In genomic region chr1:85289207-85289847, GRCh38 we compare ENCODE assay signal across 8 cellular contexts.
DNase-seq lines count a peak whose midpoint lies in the region; ATAC-seq and TF ChIP-seq lines count a peak whose summit lies in the region.

No MANE protein-coding gene starts in this region.

- DNase-seq in AG20443 (ENCODE audit: low spot score) (peak; percentile 79), RWPE1 (ENCODE audit: low spot score) (peak; percentile 90), foreskin fibroblast (peak; percentile 88 to 94), NCI-H1105 (lab: John Stamatoyannopoulos, UW) (no peak), GF-D8 (lab: John Stamatoyannopoulos, UW) (no peak), NCI-H774 (lab: John Stamatoyannopoulos, UW) (no peak)

- H3K27ac ChIP-seq in RWPE1, result peak overlapping the region; percentile 82

- TF ChIP-seq CTCF in RWPE1 (conservative IDR thresholded peaks at IDR 0.05; ENCODE audit: low read depth) (no peak), foreskin fibroblast (IDR thresholded peaks at IDR 0.05; ENCODE audit: low read depth, low read length) (no peak)

- CTCF ChIA-PET in RWPE1 (lab: Yijun Ruan, JAX), result no interaction called here

- H3K4me3 ChIP-seq in foreskin fibroblast (ENCODE audit: low read depth in 1 of 2, low read length in 2 of 2), result no peak overlapping the region

- peak; percentile 28 for ATAC-seq in GM21717 (IDR thresholded peaks at IDR 0.05; ENCODE audit: unreplicated experiment)
- ATAC-seq in HG02763 (IDR thresholded peaks at IDR 0.05; ENCODE audit: unreplicated experiment), result no peak

- POLR2A ChIA-PET in RWPE1 (lab: Yijun Ruan, JAX; ENCODE audit: low non-redundant PET), result interaction anchor here (1.0 kb wide), 1 partner anchor 13 kb away, joined by 3 read pairs; the partner anchor contains the start of gene BCL10

Comparison
In these comparisons a context has a peak if more than half of its experiments do, and no peak if none do; other contexts are left out.
1. DNase-seq: peak in AG20443 (single experiment), RWPE1 (single experiment) and foreskin fibroblast (2 of 2); none in NCI-H1105 (single experiment), GF-D8 (single experiment) and NCI-H774 (single experiment).